Comparison of ENCODE assay signal across 13 cellular contexts in the genomic region with DNA sequence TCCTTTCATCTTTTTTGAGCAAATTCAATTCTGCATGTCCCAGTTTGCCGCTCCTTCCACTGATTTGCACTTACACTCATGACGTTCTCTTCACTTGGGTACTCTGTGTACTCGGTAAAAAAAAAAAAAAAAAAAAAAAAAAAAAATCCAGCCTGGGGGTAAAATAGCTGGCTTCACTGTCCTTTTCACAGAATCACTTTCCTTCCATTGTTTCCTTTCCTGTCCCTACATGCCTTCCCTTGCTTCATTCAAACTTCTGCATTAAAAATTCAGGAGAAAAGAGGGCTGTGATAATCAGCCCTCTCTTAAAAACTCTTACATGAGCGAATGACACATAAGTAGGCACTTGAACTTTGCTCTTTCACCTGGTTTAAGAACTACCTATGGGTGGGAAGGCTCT. TPM values are rescaled to one million over a fixed set of nuclear protein-coding genes. Genes with fewer than 3 reads are reported as not detected.
DNase-seq lines count a peak whose midpoint lies in the region; ATAC-seq and TF ChIP-seq lines count a peak whose summit lies in the region.
"Had no signal": no experiment of that assay in that cellular context is flagged by ENCODE, and none has a peak within 500 bp of the region (broad histone marks: within the 10 kb centered on the region; RNA-seq: fewer than 3 reads in every experiment).

No MANE protein-coding gene starts in this region.

- H3K4me1 ChIP-seq in adipocyte (ENCODE audit: control insufficient read depth, insufficient read depth, low read length): peaks cover 5% of the 10 kb centered on the region
- H3K4me1 ChIP-seq in right atrium auricular region: no peaks in the 10 kb centered on the region
- peaks cover 0 to 6% (median 5%) of the 10 kb centered on the region in 4 donors for H3K4me1 ChIP-seq in esophagus muscularis mucosa

- H3K36me3 Mint-ChIP-seq in stimulated activated memory B cell treated with anti-CD40 and anti-IgM and Interleukin-4, amounts not matched to agents 10 μg/mL and 1 μg/mL and 100 μg/mL, for 72 hours: peaks cover 23% of the 10 kb centered on the region
- H3K36me3 Mint-ChIP-seq: naive B cell had no signal

- no peak overlapping the region for H3K4me3 Mint-ChIP-seq in stimulated activated memory B cell treated with anti-CD40 and anti-IgM and Interleukin-4, amounts not matched to agents 10 μg/mL and 1 μg/mL and 100 μg/mL, for 72 hours
- H3K4me3 Mint-ChIP-seq: dendritic cell treated with granulocyte-macrophage colony-stimulating factor and Interleukin-4, amounts not matched to agents 40 ng/mL and 50 ng/mL, for 4 days; naive B cell had no signal

- ATAC-seq in stimulated activated memory B cell treated with anti-CD40 and anti-IgM and Interleukin-4, amounts not matched to agents 10 μg/mL and 1 μg/mL and 100 μg/mL, for 72 hours: no peak
- no peak for ATAC-seq in GM21619 (IDR thresholded peaks at IDR 0.05; ENCODE audit: unreplicated experiment)

- no peaks in the 10 kb centered on the region for H3K9me3 Mint-ChIP-seq in stimulated activated memory B cell treated with anti-CD40 and anti-IgM and Interleukin-4, amounts not matched to agents 10 μg/mL and 1 μg/mL and 100 μg/mL, for 72 hours
- H3K9me3 Mint-ChIP-seq: dendritic cell treated with granulocyte-macrophage colony-stimulating factor and Interleukin-4, amounts not matched to agents 40 ng/mL and 50 ng/mL, for 4 days; naive B cell had no signal

- intact Hi-C loops in esophagus muscularis mucosa (cut with DNase I): loop anchor here (5.0 kb wide), 1 partner anchor 95 kb away; no protein-coding TSS in a partner anchor

- H3K27ac ChIP-seq in KOPT-K1 (ENCODE audit: low read depth, low read length, poor library complexity, severe bottlenecking): peak overlapping the region; percentile 75
- peak overlapping the region; percentile 5 to 35 for H3K27ac ChIP-seq in right atrium auricular region
- no peak overlapping the region for H3K27ac ChIP-seq in esophagus muscularis mucosa (replicated peaks in 1 of 4)
- H3K27ac ChIP-seq: ascending aorta, C4-2B, KMS-11 had no signal

- H3K27ac Mint-ChIP-seq in stimulated activated memory B cell treated with anti-CD40 and anti-IgM and Interleukin-4, amounts not matched to agents 10 μg/mL and 1 μg/mL and 100 μg/mL, for 72 hours: peak overlapping the region; percentile 60
- H3K27ac Mint-ChIP-seq: dendritic cell treated with granulocyte-macrophage colony-stimulating factor and Interleukin-4, amounts not matched to agents 40 ng/mL and 50 ng/mL, for 4 days had no signal

- no peaks in the 10 kb centered on the region for H3K27me3 ChIP-seq in adipocyte (replicated peaks; ENCODE audit: control insufficient read depth, insufficient read depth, low read length)
- H3K27me3 ChIP-seq in right atrium auricular region: no peaks in the 10 kb centered on the region
- peaks cover 0 to 10% (median 0%) of the 10 kb centered on the region in 4 donors for H3K27me3 ChIP-seq in esophagus muscularis mucosa
- H3K27me3 ChIP-seq: ascending aorta had no signal

- DNase-seq in adipocyte (ENCODE audit: low read depth) (no peak), right atrium auricular region (ENCODE audit: low spot score) (no peak), esophagus muscularis mucosa (ENCODE audit: extremely low spot score) (no peak), HCEC 1CT (no peak)

- H3K9me3 ChIP-seq in KOPT-K1 (ENCODE audit: insufficient read depth, low read length, poor library complexity, severe bottlenecking): no peaks in the 10 kb centered on the region
- no peaks in the 10 kb centered on the region for H3K9me3 ChIP-seq in adipocyte (ENCODE audit: control insufficient read depth, low read length)
- H3K9me3 ChIP-seq in right atrium auricular region: no peaks in the 10 kb centered on the region
- no peaks in the 10 kb centered on the region for H3K9me3 ChIP-seq in esophagus muscularis mucosa
- H3K9me3 ChIP-seq: ascending aorta had no signal

- no peak overlapping the region for H3K4me3 ChIP-seq in adipocyte (ENCODE audit: low read length)
- no peak overlapping the region for H3K4me3 ChIP-seq in right atrium auricular region
- H3K4me3 ChIP-seq in esophagus muscularis mucosa: no peak overlapping the region
- H3K4me3 ChIP-seq: ascending aorta had no signal

- peak overlapping the region; percentile 53 for H3K9ac ChIP-seq in adipocyte (ENCODE audit: low read length)
- H3K9ac ChIP-seq: KMS-11 had no signal

- TF ChIP-seq CTCF in right atrium auricular region (IDR thresholded peaks at IDR 0.05) (no peak), esophagus muscularis mucosa (IDR thresholded peaks at IDR 0.05) (no peak)

- H3K36me3 ChIP-seq in KOPT-K1 (ENCODE audit: insufficient read depth, low read length): peaks cover 5% of the 10 kb centered on the region; the same call in 1 of the 2 replicates
- peaks cover 6% of the 10 kb centered on the region for H3K36me3 ChIP-seq in adipocyte (ENCODE audit: control insufficient read depth, insufficient read depth, low read length, severe bottlenecking)
- H3K36me3 ChIP-seq in right atrium auricular region: peaks cover 9% of the 10 kb centered on the region
- peaks cover 0 to 24% (median 3%) of the 10 kb centered on the region in 4 donors for H3K36me3 ChIP-seq in esophagus muscularis mucosa
- H3K36me3 ChIP-seq: ascending aorta had no signal

- no peak for TF ChIP-seq POLR2A in esophagus muscularis mucosa (IDR thresholded peaks at IDR 0.05; ENCODE audit: low read depth)

- 70% methylated on average over 4 of the region's 4 CpGs for WGBS in esophagus muscularis mucosa

- peaks cover 8% of the 10 kb centered on the region for H3K27me3 Mint-ChIP-seq in stimulated activated memory B cell treated with anti-CD40 and anti-IgM and Interleukin-4, amounts not matched to agents 10 μg/mL and 1 μg/mL and 100 μg/mL, for 72 hours
- H3K27me3 Mint-ChIP-seq: naive B cell had no signal

- TF ChIP-seq EP300 in esophagus muscularis mucosa (IDR thresholded peaks at IDR 0.05): no peak

- H3K4me1 Mint-ChIP-seq in stimulated activated memory B cell treated with anti-CD40 and anti-IgM and Interleukin-4, amounts not matched to agents 10 μg/mL and 1 μg/mL and 100 μg/mL, for 72 hours: peaks cover 25% of the 10 kb centered on the region

RNA-seq across cellular contexts. Expression of gene ANKRD1, which starts 8.7 kb away (rescaled TPM):
- total RNA-seq in right atrium auricular region: 1,000 to 10,000 TPM; 3,842 to 8,672 TPM
- total RNA-seq in esophagus muscularis mucosa: under 1 TPM in 1 of 4 donors, not detected in 3; 0.83 TPM
- total RNA-seq: subcutaneous adipose tissue had no signal

RNA-seq across cellular contexts. Expression of gene RPP30, which starts 40.4 kb away (rescaled TPM):
- total RNA-seq in right atrium auricular region (10 to 100 TPM; 23.3 to 24.6 TPM), esophagus muscularis mucosa (10 to 100 TPM; 21.6 to 31.8 (median 25.7) TPM)

RNA-seq across cellular contexts. Expression of gene HTR7, which starts 54.3 kb away (rescaled TPM):
- under 1 TPM; 0.31 to 0.33 TPM for total RNA-seq in right atrium auricular region
- total RNA-seq in esophagus muscularis mucosa: 1 to 10 TPM in 1 of 4 donors, under 1 TPM in 3; 0.33 to 1.7 (median 0.40) TPM

Comparison
In these comparisons a context has a peak if more than half of its experiments do, and no peak if none do; other contexts are left out.
1. H3K27ac ChIP-seq: peak in KOPT-K1 (single experiment) and right atrium auricular region (2 of 2); none in esophagus muscularis mucosa (0 of 4).
2. RNA of gene ANKRD1, which starts 8.7 kb away (total RNA-seq): 3,842 to 8,672 TPM in right atrium auricular region; 0.83 TPM in esophagus muscularis mucosa; every median in the first group is over 1,000 times any median in the second.